Comparison of ENCODE assay signal across 19 cellular contexts in genomic region chr6:158442309-158442705, GRCh38.
"Had no signal": no experiment of that assay in that cellular context is flagged by ENCODE, and none has a peak within 500 bp of the region (broad histone marks: within the 10 kb centered on the region; RNA-seq: fewer than 3 reads in every experiment).

No MANE protein-coding gene starts in this region.

- FAIRE-seq: colon, frontal cortex, islet of Langerhans, urothelium cell line had no signal

- H3K4me3 ChIP-seq: heart right ventricle, lower lobe of right lung, mucosa of descending colon, neural progenitor cell, ovary, thyroid gland had no signal

- H3K27me3 Mint-ChIP-seq: stimulated activated memory B cell treated with anti-CD40 and anti-IgM and Interleukin-4, amounts not matched to agents 10 μg/mL and 1 μg/mL and 100 μg/mL, for 72 hours; stimulated activated naive CD8-positive, alpha-beta T cell treated with anti-CD3 and anti-CD28 coated beads, Interleukin-15, Interleukin-2, amounts not matched to agents 100 ng/mL and 50 ng/mL, for 24 hours; type B pancreatic cell had no signal

- H3K9me3 Mint-ChIP-seq: natural killer cell; neural progenitor cell; stimulated activated memory B cell treated with anti-CD40 and anti-IgM and Interleukin-4, amounts not matched to agents 10 μg/mL and 1 μg/mL and 100 μg/mL, for 72 hours; stimulated activated naive CD8-positive, alpha-beta T cell treated with anti-CD3 and anti-CD28 coated beads, Interleukin-15, Interleukin-2, amounts not matched to agents 100 ng/mL and 50 ng/mL, for 24 hours; type B pancreatic cell had no signal

- H3K36me3 Mint-ChIP-seq: natural killer cell had no signal

- H3K9ac ChIP-seq: neural progenitor cell had no signal

- H3K27ac Mint-ChIP-seq: natural killer cell; neural progenitor cell; stimulated activated memory B cell treated with anti-CD40 and anti-IgM and Interleukin-4, amounts not matched to agents 10 μg/mL and 1 μg/mL and 100 μg/mL, for 72 hours; stimulated activated naive CD8-positive, alpha-beta T cell treated with anti-CD3 and anti-CD28 coated beads, Interleukin-15, Interleukin-2, amounts not matched to agents 100 ng/mL and 50 ng/mL, for 24 hours; type B pancreatic cell had no signal

- H3K4me3 Mint-ChIP-seq: natural killer cell; neural progenitor cell; stimulated activated memory B cell treated with anti-CD40 and anti-IgM and Interleukin-4, amounts not matched to agents 10 μg/mL and 1 μg/mL and 100 μg/mL, for 72 hours; stimulated activated naive CD8-positive, alpha-beta T cell treated with anti-CD3 and anti-CD28 coated beads, Interleukin-15, Interleukin-2, amounts not matched to agents 100 ng/mL and 50 ng/mL, for 24 hours; type B pancreatic cell had no signal

- DNase-seq: dermis blood vessel endothelial cell; effector CD8-positive, alpha-beta T cell; kidney glomerular epithelial cell; lower lobe of right lung; natural killer cell; stimulated activated CD4-positive, alpha-beta T cell treated with anti-CD3 and anti-CD28 coated beads, Interleukin-4, amount 100 ng/mL, for 1 hour had no signal

- H2AFZ ChIP-seq: neural progenitor cell had no signal

- H3K4me2 ChIP-seq: neural progenitor cell had no signal

- H3K27me3 ChIP-seq: heart right ventricle, neural progenitor cell, ovary, thyroid gland had no signal

- ATAC-seq: left lobe of liver; natural killer cell; stimulated activated memory B cell treated with anti-CD40 and anti-IgM and Interleukin-4, amounts not matched to agents 10 μg/mL and 1 μg/mL and 100 μg/mL, for 72 hours had no signal

- H3K36me3 ChIP-seq: heart right ventricle, lower lobe of right lung, ovary, thyroid gland had no signal

- H3K4me1 ChIP-seq: lower lobe of right lung, neural progenitor cell, thyroid gland had no signal

- H3K9me3 ChIP-seq: heart right ventricle, lower lobe of right lung, mucosa of descending colon, ovary, thyroid gland had no signal

- H3K27ac ChIP-seq: lower lobe of right lung, neural progenitor cell, thyroid gland had no signal
